In genomic region chr3:27360113-27361078, GRCh38 we compare ENCODE assay signal across 1 cellular context.
A peak's percentile ranks its signal among the peaks of the same experiment; 100 is the strongest.
TF ChIP-seq lines count a peak whose summit lies in the region.

No MANE protein-coding gene starts in this region.

TF ChIP-seq in HepG2, 621 proteins besides CTCF, POLR2A, EP300 and RAD21 (continued from another document and continues in another):
- TF ChIP-seq, protein P1, sequence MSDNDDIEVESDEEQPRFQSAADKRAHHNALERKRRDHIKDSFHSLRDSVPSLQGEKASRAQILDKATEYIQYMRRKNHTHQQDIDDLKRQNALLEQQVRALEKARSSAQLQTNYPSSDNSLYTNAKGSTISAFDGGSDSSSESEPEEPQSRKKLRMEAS (IDR thresholded peaks at IDR 0.05) = peak; percentile 75; the same call in 1 of the 2 replicates
- TF ChIP-seq FOXP1 (IDR thresholded peaks at IDR 0.05) (peak; percentile 99), FOXP1 (CRISPR knock-in tag; IDR thresholded peaks at IDR 0.05) (peak; percentile 99), U2AF2 (IDR thresholded peaks at IDR 0.05; ENCODE audit: low read depth, low read length) (no peak), NFIB (CRISPR knock-in tag; IDR thresholded peaks at IDR 0.05; ENCODE audit: borderline replicate concordance) (peak; percentile 100), TCF12 (IDR thresholded peaks at IDR 0.05) (no peak), TCF12 (CRISPR knock-in tag; IDR thresholded peaks at IDR 0.05) (peak; percentile 90; the same call in 1 of the 2 replicates), STAT5B (CRISPR knock-in tag; IDR thresholded peaks at IDR 0.05) (peak; percentile 92), MAFK (conservative IDR thresholded peaks at IDR 0.05 in 1 of 2, IDR thresholded peaks at IDR 0.05 in 1 of 2; ENCODE audit: low read length in 2 of 2) (peak; percentile 56 to 60), ZBTB8A (CRISPR knock-in tag; IDR thresholded peaks at IDR 0.05; ENCODE audit: borderline replicate concordance, low read depth) (no peak), CEBPG (CRISPR knock-in tag; IDR thresholded peaks at IDR 0.05) (peak; percentile 96), AGO2 (optimal IDR thresholded peaks at IDR 0.05; ENCODE audit: low read depth, low read length) (no peak), ZNF605 (CRISPR knock-in tag; IDR thresholded peaks at IDR 0.05) (peak; percentile 74; the same call in 1 of the 2 replicates), ZSCAN25 (CRISPR knock-in tag; IDR thresholded peaks at IDR 0.05) (no peak; the same call in 1 of the 2 replicates), ZBTB26 (CRISPR knock-in tag; IDR thresholded peaks at IDR 0.05; ENCODE audit: borderline replicate concordance) (peak; percentile 80; the same call in 1 of the 2 replicates), PLRG1 (conservative IDR thresholded peaks at IDR 0.05) (no peak), ZUFSP (CRISPR knock-in tag; IDR thresholded peaks at IDR 0.05; ENCODE audit: borderline replicate concordance) (no peak), WIZ (CRISPR knock-in tag; IDR thresholded peaks at IDR 0.05) (0 out of 2 replicates have a peak, but pooled peaks have one; percentile 41), CENPBD1 (CRISPR knock-in tag; IDR thresholded peaks at IDR 0.05; ENCODE audit: borderline replicate concordance, low read depth) (no peak), ZNF816 (CRISPR knock-in tag; IDR thresholded peaks at IDR 0.05; ENCODE audit: borderline replicate concordance) (no peak), JUN (CRISPR knock-in tag; IDR thresholded peaks at IDR 0.05) (peak; percentile 84; the same call in 1 of the 2 replicates), HNF1A (IDR thresholded peaks at IDR 0.05; ENCODE audit: low read depth) (peak; percentile 91), HNF1A (CRISPR knock-in tag; IDR thresholded peaks at IDR 0.05; ENCODE audit: borderline replicate concordance) (peak; percentile 96), MZF1 (CRISPR knock-in tag; IDR thresholded peaks at IDR 0.05; ENCODE audit: borderline replicate concordance) (no peak), DDIT3 (CRISPR knock-in tag; IDR thresholded peaks at IDR 0.05) (no peak), CSRNP1 (CRISPR knock-in tag; IDR thresholded peaks at IDR 0.05) (peak; percentile 72), RFX3 (CRISPR knock-in tag; IDR thresholded peaks at IDR 0.05) (0 out of 2 replicates have a peak, but pooled peaks have one; percentile 34), NR2F2 (IDR thresholded peaks at IDR 0.05; ENCODE audit: borderline replicate concordance, low read depth) (peak; percentile 99), ZNF225 (CRISPR knock-in tag; IDR thresholded peaks at IDR 0.05) (no peak), KLF9 (CRISPR knock-in tag; IDR thresholded peaks at IDR 0.05; ENCODE audit: low read depth) (peak; percentile 44; the same call in 1 of the 2 replicates), MBNL3 (CRISPR knock-in tag; conservative IDR thresholded peaks at IDR 0.05) (no peak), GLI4 (CRISPR knock-in tag; IDR thresholded peaks at IDR 0.05; ENCODE audit: borderline replicate concordance) (no peak), MBD4 (IDR thresholded peaks at IDR 0.05; ENCODE audit: borderline replicate concordance, low read length) (peak; percentile 82; the same call in 1 of the 2 replicates), ATF2 (CRISPR knock-in tag; IDR thresholded peaks at IDR 0.05) (peak; percentile 95)
- TF ChIP-seq, protein P2, sequence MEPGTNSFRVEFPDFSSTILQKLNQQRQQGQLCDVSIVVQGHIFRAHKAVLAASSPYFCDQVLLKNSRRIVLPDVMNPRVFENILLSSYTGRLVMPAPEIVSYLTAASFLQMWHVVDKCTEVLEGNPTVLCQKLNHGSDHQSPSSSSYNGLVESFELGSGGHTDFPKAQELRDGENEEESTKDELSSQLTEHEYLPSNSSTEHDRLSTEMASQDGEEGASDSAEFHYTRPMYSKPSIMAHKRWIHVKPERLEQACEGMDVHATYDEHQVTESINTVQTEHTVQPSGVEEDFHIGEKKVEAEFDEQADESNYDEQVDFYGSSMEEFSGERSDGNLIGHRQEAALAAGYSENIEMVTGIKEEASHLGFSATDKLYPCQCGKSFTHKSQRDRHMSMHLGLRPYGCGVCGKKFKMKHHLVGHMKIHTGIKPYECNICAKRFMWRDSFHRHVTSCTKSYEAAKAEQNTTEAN (CRISPR knock-in tag; conservative IDR thresholded peaks at IDR 0.05) = peak; percentile 70; the same call in 1 of the 2 replicates
- TF ChIP-seq, protein P3, sequence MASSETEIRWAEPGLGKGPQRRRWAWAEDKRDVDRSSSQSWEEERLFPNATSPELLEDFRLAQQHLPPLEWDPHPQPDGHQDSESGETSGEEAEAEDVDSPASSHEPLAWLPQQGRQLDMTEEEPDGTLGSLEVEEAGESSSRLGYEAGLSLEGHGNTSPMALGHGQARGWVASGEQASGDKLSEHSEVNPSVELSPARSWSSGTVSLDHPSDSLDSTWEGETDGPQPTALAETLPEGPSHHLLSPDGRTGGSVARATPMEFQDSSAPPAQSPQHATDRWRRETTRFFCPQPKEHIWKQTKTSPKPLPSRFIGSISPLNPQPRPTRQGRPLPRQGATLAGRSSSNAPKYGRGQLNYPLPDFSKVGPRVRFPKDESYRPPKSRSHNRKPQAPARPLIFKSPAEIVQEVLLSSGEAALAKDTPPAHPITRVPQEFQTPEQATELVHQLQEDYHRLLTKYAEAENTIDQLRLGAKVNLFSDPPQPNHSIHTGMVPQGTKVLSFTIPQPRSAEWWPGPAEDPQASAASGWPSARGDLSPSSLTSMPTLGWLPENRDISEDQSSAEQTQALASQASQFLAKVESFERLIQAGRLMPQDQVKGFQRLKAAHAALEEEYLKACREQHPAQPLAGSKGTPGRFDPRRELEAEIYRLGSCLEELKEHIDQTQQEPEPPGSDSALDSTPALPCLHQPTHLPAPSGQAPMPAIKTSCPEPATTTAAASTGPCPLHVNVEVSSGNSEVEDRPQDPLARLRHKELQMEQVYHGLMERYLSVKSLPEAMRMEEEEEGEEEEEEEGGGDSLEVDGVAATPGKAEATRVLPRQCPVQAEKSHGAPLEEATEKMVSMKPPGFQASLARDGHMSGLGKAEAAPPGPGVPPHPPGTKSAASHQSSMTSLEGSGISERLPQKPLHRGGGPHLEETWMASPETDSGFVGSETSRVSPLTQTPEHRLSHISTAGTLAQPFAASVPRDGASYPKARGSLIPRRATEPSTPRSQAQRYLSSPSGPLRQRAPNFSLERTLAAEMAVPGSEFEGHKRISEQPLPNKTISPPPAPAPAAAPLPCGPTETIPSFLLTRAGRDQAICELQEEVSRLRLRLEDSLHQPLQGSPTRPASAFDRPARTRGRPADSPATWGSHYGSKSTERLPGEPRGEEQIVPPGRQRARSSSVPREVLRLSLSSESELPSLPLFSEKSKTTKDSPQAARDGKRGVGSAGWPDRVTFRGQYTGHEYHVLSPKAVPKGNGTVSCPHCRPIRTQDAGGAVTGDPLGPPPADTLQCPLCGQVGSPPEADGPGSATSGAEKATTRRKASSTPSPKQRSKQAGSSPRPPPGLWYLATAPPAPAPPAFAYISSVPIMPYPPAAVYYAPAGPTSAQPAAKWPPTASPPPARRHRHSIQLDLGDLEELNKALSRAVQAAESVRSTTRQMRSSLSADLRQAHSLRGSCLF (CRISPR knock-in tag; IDR thresholded peaks at IDR 0.05; ENCODE audit: borderline replicate concordance) = no peak; the same call in 1 of the 2 replicates
- TF ChIP-seq, protein P4, sequence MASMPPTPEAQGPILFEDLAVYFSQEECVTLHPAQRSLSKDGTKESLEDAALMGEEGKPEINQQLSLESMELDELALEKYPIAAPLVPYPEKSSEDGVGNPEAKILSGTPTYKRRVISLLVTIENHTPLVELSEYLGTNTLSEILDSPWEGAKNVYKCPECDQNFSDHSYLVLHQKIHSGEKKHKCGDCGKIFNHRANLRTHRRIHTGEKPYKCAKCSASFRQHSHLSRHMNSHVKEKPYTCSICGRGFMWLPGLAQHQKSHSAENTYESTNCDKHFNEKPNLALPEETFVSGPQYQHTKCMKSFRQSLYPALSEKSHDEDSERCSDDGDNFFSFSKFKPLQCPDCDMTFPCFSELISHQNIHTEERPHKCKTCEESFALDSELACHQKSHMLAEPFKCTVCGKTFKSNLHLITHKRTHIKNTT (CRISPR knock-in tag; IDR thresholded peaks at IDR 0.05) = no peak
- TF ChIP-seq, protein P5, sequence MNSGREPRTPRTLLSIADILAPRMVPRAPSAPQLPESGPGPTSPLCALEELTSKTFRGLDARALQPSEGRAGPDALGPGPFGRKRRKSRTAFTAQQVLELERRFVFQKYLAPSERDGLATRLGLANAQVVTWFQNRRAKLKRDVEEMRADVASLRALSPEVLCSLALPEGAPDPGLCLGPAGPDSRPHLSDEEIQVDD (CRISPR knock-in tag; IDR thresholded peaks at IDR 0.05; ENCODE audit: borderline replicate concordance) = no peak
- TF ChIP-seq, protein P6, sequence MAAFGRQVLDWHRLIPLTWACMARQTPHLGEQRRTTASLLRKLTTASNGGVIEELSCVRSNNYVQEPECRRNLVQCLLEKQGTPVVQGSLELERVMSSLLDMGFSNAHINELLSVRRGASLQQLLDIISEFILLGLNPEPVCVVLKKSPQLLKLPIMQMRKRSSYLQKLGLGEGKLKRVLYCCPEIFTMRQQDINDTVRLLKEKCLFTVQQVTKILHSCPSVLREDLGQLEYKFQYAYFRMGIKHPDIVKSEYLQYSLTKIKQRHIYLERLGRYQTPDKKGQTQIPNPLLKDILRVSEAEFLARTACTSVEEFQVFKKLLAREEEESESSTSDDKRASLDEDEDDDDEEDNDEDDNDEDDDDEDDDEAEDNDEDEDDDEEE (CRISPR knock-in tag; IDR thresholded peaks at IDR 0.05) = no peak
